ENCODE assay signal across 17 cellular contexts in the genomic region with DNA sequence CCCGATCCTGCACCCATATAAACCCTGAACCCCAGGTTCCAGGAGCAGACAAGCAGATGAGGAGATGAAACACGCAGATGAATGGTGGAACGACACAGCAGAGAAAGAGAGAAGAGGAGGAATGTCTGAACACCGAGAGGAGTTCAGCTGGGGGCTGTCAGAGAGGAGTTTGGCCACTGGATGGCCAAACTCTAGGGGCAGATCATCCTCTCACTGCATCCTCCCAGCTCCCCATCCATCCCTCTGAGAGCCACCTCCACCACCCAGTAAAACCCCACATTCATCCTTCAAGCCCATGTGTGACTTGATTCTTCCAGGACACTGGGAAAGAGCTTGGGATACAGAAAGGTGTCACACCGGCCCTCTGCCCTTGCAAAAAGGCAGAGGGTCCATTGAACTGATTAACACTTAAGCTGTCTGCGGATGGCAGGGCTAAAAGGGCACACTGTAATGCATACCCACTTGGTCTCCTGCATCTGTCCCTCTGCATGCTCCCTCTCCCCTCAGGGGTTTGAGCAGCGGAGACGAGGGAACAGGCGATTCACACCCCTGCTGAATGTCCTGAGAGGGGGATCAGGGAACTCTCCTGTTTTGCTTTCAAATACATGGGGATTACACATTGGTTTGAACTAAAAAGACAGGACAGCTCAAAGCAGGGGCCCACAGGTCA. TPM values are rescaled to one million over a fixed set of nuclear protein-coding genes. Genes with fewer than 3 reads are reported as not detected.
DNase-seq lines count a peak whose midpoint lies in the region; ATAC-seq and TF ChIP-seq lines count a peak whose summit lies in the region.
"Had no signal": no experiment of that assay in that cellular context is flagged by ENCODE, and none has a peak within 500 bp of the region (broad histone marks: within the 10 kb centered on the region; RNA-seq: fewer than 3 reads in every experiment).

No MANE protein-coding gene starts in this region.

- TF ChIP-seq CTCF in AG09319 (IDR thresholded peaks at IDR 0.05; ENCODE audit: low read depth, low read length) (peak; percentile 9), GM12864 (IDR thresholded peaks at IDR 0.05; ENCODE audit: low read depth, low read length, missing control alignments) (peak; percentile 61), choroid plexus epithelial cell (conservative IDR thresholded peaks at IDR 0.05; ENCODE audit: low read depth, low read length) (peak; percentile 59)

- H3K27ac ChIP-seq in mesodermal cell (ENCODE audit: low read depth, low read length, severe bottlenecking) (peak overlapping the region; percentile 81), aorta (ENCODE audit: low read depth in 1 of 2, low read length in 2 of 2) (no peak overlapping the region)
- H3K27ac ChIP-seq: C4-2B, KMS-11 had no signal

- H3K36me3 ChIP-seq in mesodermal cell (ENCODE audit: control insufficient read depth, insufficient read depth, low read length) (no peaks in the 10 kb centered on the region), aorta (ENCODE audit: control insufficient read depth in 1 of 2, insufficient read depth in 2 of 2, low read length in 1 of 2) (no peaks in the 10 kb centered on the region)

- 86 to 96% methylated on average over 2 to 4 of the region's 9 CpGs for WGBS in mesodermal cell (ENCODE audit: insufficient coverage in 2 of 2), 2 experiments
- WGBS in aorta, 2 donors, result 94 to 95% methylated on average over 9 of the region's 9 CpGs

- ATAC-seq in GM18873 (IDR thresholded peaks at IDR 0.05; ENCODE audit: low FRiP score, unreplicated experiment) (no peak), aorta (ENCODE audit: low FRiP score) (no peak)

- intact Hi-C loops in aorta (cut with DNase I), result loop anchor here in 1 of 2 donors (10.0 kb wide), 1 partner anchor 390 kb away; no protein-coding TSS in a partner anchor

- DNase-seq in AG09319 (ENCODE audit: extremely low read depth, low read depth) (no peak), GM12864 (ENCODE audit: low read depth) (no peak), choroid plexus epithelial cell (ENCODE audit: low read depth) (peak; percentile 27), NCI-H187 (lab: John Stamatoyannopoulos, UW) (no peak), GM19240 (ENCODE audit: insufficient read length, low spot score) (no peak), aorta (no peak)
- DNase-seq: EL, GOT3, NCI-H1436, NCI-H2029 treated with DMSO at 0.1 percent for 48 hours, NCI-H2171 treated with DMSO at 0.1 percent for 48 hours, NCI-H748 treated with DMSO at 0.1 percent for 48 hours, SHP77 had no signal

- no peak overlapping the region for H3K4me3 ChIP-seq in GM12864 (ENCODE audit: low read depth, low read length)
- H3K4me3 ChIP-seq in choroid plexus epithelial cell (ENCODE audit: low read depth, low read length), result no peak overlapping the region
- H3K4me3 ChIP-seq in mesodermal cell (ENCODE audit: extremely low read depth, insufficient read depth, low read length, poor library complexity, severe bottlenecking), result no peak overlapping the region
- no peak overlapping the region for H3K4me3 ChIP-seq in aorta (ENCODE audit: low read length in 2 of 2)

- H3K9me3 ChIP-seq in mesodermal cell (ENCODE audit: control insufficient read depth, low read length) (peaks cover 10% of the 10 kb centered on the region), aorta (ENCODE audit: control insufficient read depth, low read length) (no peaks in the 10 kb centered on the region)

- H3K4me1 ChIP-seq in mesodermal cell (ENCODE audit: control insufficient read depth, insufficient read depth, low read length, poor library complexity, severe bottlenecking) (peaks cover 35% of the 10 kb centered on the region), aorta (ENCODE audit: control insufficient read depth in 1 of 2, insufficient read depth in 2 of 2, low read length in 2 of 2) (no peaks in the 10 kb centered on the region)

- no peaks in the 10 kb centered on the region for H3K27me3 ChIP-seq in aorta (ENCODE audit: control insufficient read depth in 1 of 2, insufficient read depth in 2 of 2, low read length in 1 of 2)

RNA-seq across cellular contexts. Expression of a gene that starts 53.8 kb away (rescaled TPM):
- polyA plus RNA-seq in mesodermal cell (2013, experiment 1 of 2), result 118 TPM
- 96.5 TPM for polyA plus RNA-seq in mesodermal cell (2013, experiment 2 of 2)
- 10 to 100 TPM; 47.9 to 49.3 TPM for total RNA-seq in aorta
- polyA plus RNA-seq in aorta, result 10 to 100 TPM; 59.6 to 71.1 TPM

Comparison
In these comparisons a context has a peak if more than half of its experiments do, and no peak if none do; other contexts are left out.
1. CTCF ChIP-seq: peak in every context shown above with its lines; median percentile 61 in GM12864; 59 in choroid plexus epithelial cell; 9 in AG09319.